1 cellular context compared by ENCODE assay signal in the genomic region with DNA sequence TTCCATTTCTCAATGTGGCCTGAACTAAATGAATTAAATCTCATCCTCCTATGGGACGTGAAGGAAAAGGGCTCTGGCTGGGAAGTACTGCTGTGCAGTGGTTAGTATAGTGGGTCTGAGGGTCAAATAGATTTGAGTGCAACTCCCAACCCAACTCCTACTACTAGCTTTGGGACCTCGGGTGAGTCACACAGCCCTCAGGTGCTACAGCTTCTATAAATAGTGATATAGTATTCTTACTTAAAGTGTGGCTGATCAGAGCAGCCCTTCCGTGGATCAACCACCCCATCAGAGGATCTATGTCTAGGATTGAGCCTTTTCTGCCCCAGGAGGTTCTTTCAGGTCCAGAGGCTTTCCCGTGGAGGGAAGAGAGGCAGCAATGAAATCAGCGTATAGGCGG.
TF ChIP-seq lines count a peak whose summit lies in the region.

No MANE protein-coding gene starts in this region.

TF ChIP-seq in HepG2, 621 proteins besides CTCF, POLR2A, EP300 and RAD21 (continued from another document):
- no peak for TF ChIP-seq SOX13 (IDR thresholded peaks at IDR 0.05)
- TF ChIP-seq SOX13 (CRISPR knock-in tag; conservative IDR thresholded peaks at IDR 0.05 in 1 of 2, IDR thresholded peaks at IDR 0.05 in 1 of 2) = no peak
- TF ChIP-seq JARID2 (CRISPR knock-in tag; IDR thresholded peaks at IDR 0.05; ENCODE audit: insufficient replicate concordance) = no peak
- TF ChIP-seq ZBTB7B (CRISPR knock-in tag; IDR thresholded peaks at IDR 0.05) = no peak
- no peak for TF ChIP-seq PHF20 (CRISPR knock-in tag; IDR thresholded peaks at IDR 0.05)
